Comparison of ENCODE assay signal across 1 cellular context in genomic region chr3:30681276-30682211, GRCh38.
TF ChIP-seq lines count a peak whose summit lies in the region.

No MANE protein-coding gene starts in this region.

TF ChIP-seq in HepG2, 621 proteins besides CTCF, POLR2A, EP300 and RAD21 (continued from another document):
- TF ChIP-seq FLYWCH1 (CRISPR knock-in tag; IDR thresholded peaks at IDR 0.05) (no peak), DPF2 (CRISPR knock-in tag; IDR thresholded peaks at IDR 0.05; ENCODE audit: borderline replicate concordance, low read depth) (no peak), POLR2G (IDR thresholded peaks at IDR 0.05; ENCODE audit: low read depth, low read length) (peak; percentile 27), POLR2AphosphoS5 (IDR thresholded peaks at IDR 0.05; ENCODE audit: low read depth, low read length) (0 out of 2 replicates have a peak, but pooled peaks have one; percentile 4), ZNF777 (CRISPR knock-in tag; IDR thresholded peaks at IDR 0.05) (no peak), HNF4A (CRISPR knock-in tag; IDR thresholded peaks at IDR 0.05) (no peak), ZNF280B (CRISPR knock-in tag; IDR thresholded peaks at IDR 0.05; ENCODE audit: borderline replicate concordance) (no peak), HOXA9 (CRISPR knock-in tag; IDR thresholded peaks at IDR 0.05; ENCODE audit: borderline replicate concordance) (no peak), SAP130 (CRISPR knock-in tag; IDR thresholded peaks at IDR 0.05; ENCODE audit: low read depth) (no peak), NR1H2 (CRISPR knock-in tag; IDR thresholded peaks at IDR 0.05; ENCODE audit: borderline replicate concordance, low read depth) (no peak)
